8 cellular contexts compared by ENCODE assay signal in genomic region chr19:18153555-18154134, GRCh38. TPM values are rescaled to one million over a fixed set of nuclear protein-coding genes. Genes with fewer than 3 reads are reported as not detected.
A peak's percentile ranks its signal among the peaks of the same experiment; 100 is the strongest.
DNase-seq lines count a peak whose midpoint lies in the region; ATAC-seq, FAIRE-seq and TF ChIP-seq lines count a peak whose summit lies in the region.

No MANE protein-coding gene starts in this region.

- H3K27ac Mint-ChIP-seq in T-helper 17 cell, result peak overlapping the region; percentile 77
- peak overlapping the region; percentile 87 for H3K27ac Mint-ChIP-seq in osteocyte (ENCODE audit: unreplicated experiment)

- H3K9me3 ChIP-seq in T-helper 17 cell (ENCODE audit: control insufficient read depth, low read length, poor library complexity, severe bottlenecking) (no peaks in the 10 kb centered on the region), endothelial cell of umbilical vein (replicated peaks; ENCODE audit: control insufficient read depth, insufficient read depth, low read length) (no peaks in the 10 kb centered on the region)

- peak overlapping the region; percentile 88 for H3K27ac ChIP-seq in endothelial cell of umbilical vein (ENCODE audit: insufficient read depth, low read depth, low read length)

- TF ChIP-seq CTCF in endothelial cell of umbilical vein (IDR thresholded peaks at IDR 0.05; ENCODE audit: extremely low read depth in 1 of 2, insufficient read depth in 1 of 2, low read depth in 1 of 2, low read length in 2 of 2), result no peak
- no peak for TF ChIP-seq CTCF in osteocyte (IDR thresholded peaks at IDR 0.05)
- TF ChIP-seq CTCF in GM10266 (IDR thresholded peaks at IDR 0.05; ENCODE audit: control insufficient read depth, insufficient read depth, low read depth, missing control alignments), result no peak

- H3K4me1 Mint-ChIP-seq in T-helper 17 cell, result peaks cover 21% of the 10 kb centered on the region
- H3K4me1 Mint-ChIP-seq in osteocyte (ENCODE audit: unreplicated experiment), result peaks cover 42% of the 10 kb centered on the region

- no peaks in the 10 kb centered on the region for H4K20me1 ChIP-seq in endothelial cell of umbilical vein (replicated peaks; ENCODE audit: control insufficient read depth, extremely low read depth, insufficient read depth, low read length)

- no peaks in the 10 kb centered on the region for H3K27me3 ChIP-seq in endothelial cell of umbilical vein (ENCODE audit: control insufficient read depth in 2 of 2, insufficient read depth in 2 of 2, low read length in 2 of 2)

- H3K27me3 Mint-ChIP-seq in T-helper 17 cell (no peaks in the 10 kb centered on the region), osteocyte (ENCODE audit: unreplicated experiment) (no peaks in the 10 kb centered on the region)

- no peak for FAIRE-seq in endothelial cell of umbilical vein (lab: Jason Lieb, UNC)

- no peaks in the 10 kb centered on the region for H3K9me3 Mint-ChIP-seq in osteocyte (ENCODE audit: unreplicated experiment)

- H3K4me3 Mint-ChIP-seq in T-helper 17 cell (peak overlapping the region; percentile 92), osteocyte (ENCODE audit: unreplicated experiment) (peak overlapping the region; percentile 87)

- peaks cover 0 to 4% of the 10 kb centered on the region in 2 experiments for H3K36me3 ChIP-seq in endothelial cell of umbilical vein (ENCODE audit: control insufficient read depth in 2 of 2, extremely low read depth in 1 of 2, insufficient read depth in 2 of 2, low read length in 2 of 2)

- peak overlapping the region; percentile 66 for H2AFZ ChIP-seq in endothelial cell of umbilical vein (ENCODE audit: low read depth, low read length)

- peak overlapping the region; percentile 57 for H3K4me2 ChIP-seq in endothelial cell of umbilical vein (ENCODE audit: insufficient read depth, low read length)

- no peaks in the 10 kb centered on the region for H3K9me1 ChIP-seq in endothelial cell of umbilical vein (replicated peaks; ENCODE audit: control insufficient read depth, extremely low read depth, insufficient read depth, low read length)

- H3K4me3 ChIP-seq in endothelial cell of umbilical vein (replicated peaks in 1 of 3; ENCODE audit: insufficient read depth in 1 of 3, low read depth in 1 of 3, low read length in 3 of 3), result peak overlapping the region; percentile 43 to 75 (median 53)

- BruUV-seq in endothelial cell of umbilical vein (replicated peaks; lab: Mats Ljungman, UMichigan), result no TSS peak

- ATAC-seq in T-helper 17 cell (no peak), HG03108 (IDR thresholded peaks at IDR 0.05; ENCODE audit: unreplicated experiment) (no peak)

- H3K36me3 Mint-ChIP-seq in T-helper 17 cell (ENCODE audit: low read depth) (no peaks in the 10 kb centered on the region), osteocyte (ENCODE audit: unreplicated experiment) (no peaks in the 10 kb centered on the region)

- peak overlapping the region; percentile 99 for H3K9ac ChIP-seq in endothelial cell of umbilical vein (replicated peaks; ENCODE audit: extremely low read depth, insufficient read depth, low read length)

- peaks cover 11% of the 10 kb centered on the region for H3K79me2 ChIP-seq in endothelial cell of umbilical vein (ENCODE audit: control insufficient read depth, insufficient read depth, low read length)

- intact Hi-C loops in endothelial cell of umbilical vein (cut with micrococcal nuclease), result loop anchor here (2.0 kb wide), 2 partner anchors 39 to 51 kb away; partner anchors contain the start of genes MPV17L2 and RAB3A

- no peak for TF ChIP-seq POLR2A in endothelial cell of umbilical vein (IDR thresholded peaks at IDR 0.05; ENCODE audit: low read depth, low read length)

- peak; percentile 11 for DNase-seq in NCI-H748 (lab: John Stamatoyannopoulos, UW; ENCODE audit: unreplicated experiment)
- no peak for DNase-seq in NCI-H748 treated with DMSO at 0.1 percent for 48 hours (lab: John Stamatoyannopoulos, UW)
- DNase-seq in T-helper 17 cell, result peak in 2 of 3 donors; percentile 28 to 33
- no peak for DNase-seq in endothelial cell of umbilical vein (ENCODE audit: low read depth, low spot score)
- no peak for DNase-seq in osteocyte (ENCODE audit: extremely low spot score, unreplicated experiment)
- DNase-seq in GM10266 (ENCODE audit: extremely low spot score), result no peak
- DNase-seq in kidney glomerular epithelial cell (lab: John Stamatoyannopoulos, UW), result no peak

- H3K4me1 ChIP-seq in endothelial cell of umbilical vein (ENCODE audit: control insufficient read depth, extremely low read depth, insufficient read depth, low read length), result peaks cover 23% of the 10 kb centered on the region

- CTCF ChIA-PET in endothelial cell of umbilical vein (lab: Charles Lee), result no interaction called here

- dilution Hi-C loops in endothelial cell of umbilical vein (cut with MboI; ENCODE audit: extremely low pct_ligation_motif_present, low sequenced_read_pairs), result no loop called here

- POLR2A ChIA-PET in endothelial cell of umbilical vein (lab: Charles Lee), result no interaction called here

TF ChIP-seq in endothelial cell of umbilical vein, 7 proteins besides CTCF, POLR2A, EP300 and RAD21 (continues in another document):
- no peak for TF ChIP-seq MAX (IDR thresholded peaks at IDR 0.05; ENCODE audit: insufficient read depth, insufficient read length)
- TF ChIP-seq POLR2AphosphoS5 (IDR thresholded peaks at IDR 0.05; ENCODE audit: insufficient read depth, low read depth, low read length), result no peak
- no peak for TF ChIP-seq JUN (IDR thresholded peaks at IDR 0.05; ENCODE audit: borderline replicate concordance, insufficient read depth, insufficient read length, low read depth)
- TF ChIP-seq FOS (IDR thresholded peaks at IDR 0.05; ENCODE audit: borderline replicate concordance, insufficient read depth, low read length), result no peak
- no peak for TF ChIP-seq MYC (IDR thresholded peaks at IDR 0.05; ENCODE audit: low read depth, low read length)
- TF ChIP-seq GATA2 (IDR thresholded peaks at IDR 0.05; ENCODE audit: insufficient read depth, insufficient read length, low read depth, low read length), result no peak

RNA-seq across cellular contexts. Expression of gene PIK3R2, which starts 0.7 kb away (rescaled TPM):
- total RNA-seq in T-helper 17 cell (1 to 10 TPM; 8.6 to 9.1 TPM), endothelial cell of umbilical vein (14.4 and 15.2 TPM in 2 replicates), osteocyte (67.2 and 68.1 TPM in 2 replicates)
- 7.5 and 8.1 TPM in 2 replicates for polyA plus RNA-seq in endothelial cell of umbilical vein
- 4.4 and 5.8 TPM in 2 replicates for polyA plus RNA-seq in endothelial cell of umbilical vein (2011; cell fraction: cytosol; rRNA removed)
- polyA plus RNA-seq in endothelial cell of umbilical vein (2011; cell fraction: nucleus; rRNA removed), result 13.3 and 13.5 TPM in 2 replicates
- 7.9 and 10.4 TPM in 2 replicates for polyA plus RNA-seq in endothelial cell of umbilical vein (2012)
- polyA minus RNA-seq in endothelial cell of umbilical vein, result 3.2 TPM in 1 of 2 replicates, not detected in the other
- polyA minus RNA-seq in endothelial cell of umbilical vein (2011; cell fraction: cytosol; rRNA and poly(A)+ RNA removed), result 17.9 TPM
- polyA minus RNA-seq in endothelial cell of umbilical vein (2011; cell fraction: nucleus; rRNA and poly(A)+ RNA removed), result 5.6 and 6.2 TPM in 2 replicates

RNA-seq across cellular contexts. Expression of gene IFI30, which starts 20.0 kb away (rescaled TPM):
- 10 to 100 TPM; 10.1 to 25.8 TPM for total RNA-seq in T-helper 17 cell
- total RNA-seq in endothelial cell of umbilical vein, result 0.74 and 1.1 TPM in 2 replicates
- 1.6 and 2.1 TPM in 2 replicates for polyA plus RNA-seq in endothelial cell of umbilical vein
- polyA plus RNA-seq in endothelial cell of umbilical vein (2011; cell fraction: cytosol; rRNA removed), result 1.1 and 1.6 TPM in 2 replicates
- polyA plus RNA-seq in endothelial cell of umbilical vein (2011; cell fraction: nucleus; rRNA removed), result 1.2 TPM in 1 of 2 replicates, not detected in the other
- 0.38 and 0.96 TPM in 2 replicates for polyA plus RNA-seq in endothelial cell of umbilical vein (2012)
- polyA minus RNA-seq in endothelial cell of umbilical vein, result 0.45 TPM in 1 of 2 replicates, not detected in the other
- 135 TPM for polyA minus RNA-seq in endothelial cell of umbilical vein (2011; cell fraction: cytosol; rRNA and poly(A)+ RNA removed)
- not detected in 2 replicates for polyA minus RNA-seq in endothelial cell of umbilical vein (2011; cell fraction: nucleus; rRNA and poly(A)+ RNA removed)
- not detected in 2 replicates for total RNA-seq in osteocyte

RNA-seq across cellular contexts. Expression of gene MPV17L2, which starts 39.4 kb away (rescaled TPM):
- total RNA-seq in T-helper 17 cell, result 1 to 10 TPM; 3.8 TPM
- total RNA-seq in endothelial cell of umbilical vein, result 13.8 and 16.1 TPM in 2 replicates
- polyA plus RNA-seq in endothelial cell of umbilical vein, result 27.6 and 38.4 TPM in 2 replicates
- 20.1 and 23.8 TPM in 2 replicates for polyA plus RNA-seq in endothelial cell of umbilical vein (2011; cell fraction: cytosol; rRNA removed)
- polyA plus RNA-seq in endothelial cell of umbilical vein (2011; cell fraction: nucleus; rRNA removed), result 5.5 and 6.3 TPM in 2 replicates
- polyA plus RNA-seq in endothelial cell of umbilical vein (2012), result 17.1 and 19.8 TPM in 2 replicates
- polyA minus RNA-seq in endothelial cell of umbilical vein, result 19.3 and 22.4 TPM in 2 replicates
- 16.1 TPM for polyA minus RNA-seq in endothelial cell of umbilical vein (2011; cell fraction: cytosol; rRNA and poly(A)+ RNA removed)
- 3.3 and 3.4 TPM in 2 replicates for polyA minus RNA-seq in endothelial cell of umbilical vein (2011; cell fraction: nucleus; rRNA and poly(A)+ RNA removed)
- total RNA-seq in osteocyte, result 11.6 and 12.7 TPM in 2 replicates

RNA-seq across cellular contexts. Expression of gene RAB3A, which starts 50.2 kb away (rescaled TPM):
- 10 to 100 TPM in 1 of 2 donors, 1 to 10 TPM in 1; 7.4 to 15.3 TPM for total RNA-seq in T-helper 17 cell
- 0.88 and 1.9 TPM in 2 replicates for total RNA-seq in endothelial cell of umbilical vein
- 0.86 and 0.90 TPM in 2 replicates for polyA plus RNA-seq in endothelial cell of umbilical vein
- 0.74 and 1.0 TPM in 2 replicates for polyA plus RNA-seq in endothelial cell of umbilical vein (2011; cell fraction: cytosol; rRNA removed)
- 0.50 and 0.71 TPM in 2 replicates for polyA plus RNA-seq in endothelial cell of umbilical vein (2011; cell fraction: nucleus; rRNA removed)
- 1.1 and 2.1 TPM in 2 replicates for polyA plus RNA-seq in endothelial cell of umbilical vein (2012)
- 0.34 and 6.7 TPM in 2 replicates for polyA minus RNA-seq in endothelial cell of umbilical vein
- polyA minus RNA-seq in endothelial cell of umbilical vein (2011; cell fraction: cytosol; rRNA and poly(A)+ RNA removed), result 1.9 TPM
- polyA minus RNA-seq in endothelial cell of umbilical vein (2011; cell fraction: nucleus; rRNA and poly(A)+ RNA removed), result 0.63 TPM in 2 replicates
- total RNA-seq in osteocyte, result 2.9 and 3.2 TPM in 2 replicates

RNA-seq across cellular contexts. Expression of gene MAST3, which starts 56.1 kb away (rescaled TPM):
- total RNA-seq in T-helper 17 cell (10 to 100 TPM; 38.2 to 50.8 TPM), endothelial cell of umbilical vein (2.7 and 4.2 TPM in 2 replicates), osteocyte (7.6 and 8.0 TPM in 2 replicates)
- 1.5 TPM in 2 replicates for polyA plus RNA-seq in endothelial cell of umbilical vein
- polyA plus RNA-seq in endothelial cell of umbilical vein (2011; cell fraction: cytosol; rRNA removed), result 0.94 and 1.1 TPM in 2 replicates
- polyA plus RNA-seq in endothelial cell of umbilical vein (2011; cell fraction: nucleus; rRNA removed), result 2.3 and 2.4 TPM in 2 replicates
- 1.9 and 3.3 TPM in 2 replicates for polyA plus RNA-seq in endothelial cell of umbilical vein (2012)
- 2.4 and 2.5 TPM in 2 replicates for polyA minus RNA-seq in endothelial cell of umbilical vein
- 4.2 TPM for polyA minus RNA-seq in endothelial cell of umbilical vein (2011; cell fraction: cytosol; rRNA and poly(A)+ RNA removed)
- 1.9 and 2.2 TPM in 2 replicates for polyA minus RNA-seq in endothelial cell of umbilical vein (2011; cell fraction: nucleus; rRNA and poly(A)+ RNA removed)

Comparison
In these comparisons a context has a peak if more than half of its experiments do, and no peak if none do; other contexts are left out.
1. DNase-seq: peak in NCI-H748 (single experiment) and T-helper 17 cell (2 of 3); none in NCI-H748 treated with DMSO at 0.1 percent for 48 hours (single experiment), endothelial cell of umbilical vein (single experiment), osteocyte (single experiment), GM10266 (single experiment) and kidney glomerular epithelial cell (single experiment).